In the genomic region with DNA sequence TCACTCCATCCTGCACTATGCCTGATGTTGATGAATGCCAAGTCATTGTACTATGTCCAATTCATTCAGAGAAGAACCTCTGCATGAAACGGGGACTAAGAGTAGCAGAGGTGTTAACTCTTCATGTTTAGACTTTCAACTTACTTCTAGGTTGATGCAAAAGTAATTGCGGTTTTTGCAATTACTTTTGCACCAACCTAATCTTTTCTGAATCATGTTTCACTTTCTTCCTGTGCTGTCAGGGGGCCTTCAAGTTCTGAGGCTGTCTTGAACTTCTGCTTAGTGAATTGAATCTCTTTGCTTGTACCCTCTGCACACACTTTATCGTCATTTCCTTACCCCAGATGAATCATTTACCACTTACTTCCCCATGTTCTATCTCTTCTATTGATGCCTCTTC, we compare ENCODE assay signal across 13 cellular contexts.
DNase-seq lines count a peak whose midpoint lies in the region; ATAC-seq and TF ChIP-seq lines count a peak whose summit lies in the region.
"Had no signal": no experiment of that assay in that cellular context is flagged by ENCODE, and none has a peak within 500 bp of the region (broad histone marks: within the 10 kb centered on the region; RNA-seq: fewer than 3 reads in every experiment).

No MANE protein-coding gene starts in this region.

- no peak overlapping the region for H3K4me3 ChIP-seq in BLaER1 treated with 17β-estradiol and CSF1 and Interleukin-3, amounts not matched to agents 10 nM and 100 nM
- no peak overlapping the region for H3K4me3 ChIP-seq in gastroesophageal sphincter
- H3K4me3 ChIP-seq: Peyer's patch, uterus had no signal

- peak overlapping the region; percentile 24 to 84 (median 57); a peak in 21 of 22 replicates for H3K4me2 ChIP-seq in BLaER1 treated with 17β-estradiol and CSF1 and Interleukin-3, amounts not matched to agents 10 nM and 100 nM

- TF ChIP-seq POLR2A in gastroesophageal sphincter (IDR thresholded peaks at IDR 0.05) = no peak

- WGBS in gastroesophageal sphincter (ENCODE audit: low coverage in 1 of 2), 2 donors = 73 to 74% methylated on average over 3 of the region's 3 CpGs

- H3K36me3 ChIP-seq in BLaER1 treated with 17β-estradiol and CSF1 and Interleukin-3, amounts not matched to agents 10 nM and 100 nM = peaks cover 0 to 5% (median 0%) of the 10 kb centered on the region in 11 experiments; a peak in 4 of 22 replicates
- H3K36me3 ChIP-seq in gastroesophageal sphincter = no peaks in the 10 kb centered on the region
- H3K36me3 ChIP-seq: Peyer's patch, uterus had no signal

- no peaks in the 10 kb centered on the region for H4K20me1 ChIP-seq in BLaER1 treated with 17β-estradiol and CSF1 and Interleukin-3, amounts not matched to agents 10 nM and 100 nM

- H3K9ac ChIP-seq in BLaER1 treated with 17β-estradiol and CSF1 and Interleukin-3, amounts not matched to agents 10 nM and 100 nM = peak overlapping the region in 1 of 11 experiments; percentile 47; a peak in 1 of 22 replicates

- TF ChIP-seq EP300 in gastroesophageal sphincter (IDR thresholded peaks at IDR 0.05) = no peak

- peaks cover 0 to 41% (median 37%) of the 10 kb centered on the region in 11 experiments; a peak in 17 of 22 replicates for H3K9me3 ChIP-seq in BLaER1 treated with 17β-estradiol and CSF1 and Interleukin-3, amounts not matched to agents 10 nM and 100 nM (replicated peaks in 1 of 11)
- H3K9me3 ChIP-seq in gastroesophageal sphincter = no peaks in the 10 kb centered on the region
- H3K9me3 ChIP-seq: Peyer's patch, uterus had no signal

- peak overlapping the region in 10 of 11 experiments; percentile 11 to 93 (median 48); a peak in 18 of 22 replicates for H3K27ac ChIP-seq in BLaER1 treated with 17β-estradiol and CSF1 and Interleukin-3, amounts not matched to agents 10 nM and 100 nM
- no peak overlapping the region for H3K27ac ChIP-seq in gastroesophageal sphincter
- H3K27ac ChIP-seq: Peyer's patch, uterus had no signal

- H3K4me1 ChIP-seq in BLaER1 treated with 17β-estradiol and CSF1 and Interleukin-3, amounts not matched to agents 10 nM and 100 nM = peaks cover 18 to 63% (median 45%) of the 10 kb centered on the region in 10 experiments
- H3K4me1 ChIP-seq in gastroesophageal sphincter = no peaks in the 10 kb centered on the region
- H3K4me1 ChIP-seq: Peyer's patch, uterus had no signal

- TF ChIP-seq CTCF in gastroesophageal sphincter (IDR thresholded peaks at IDR 0.05) = no peak

- no peaks in the 10 kb centered on the region for H3K27me3 ChIP-seq in BLaER1 treated with 17β-estradiol and CSF1 and Interleukin-3, amounts not matched to agents 10 nM and 100 nM
- H3K27me3 ChIP-seq in gastroesophageal sphincter = no peaks in the 10 kb centered on the region
- H3K27me3 ChIP-seq: Peyer's patch, uterus had no signal

- ATAC-seq in GM18909 (IDR thresholded peaks at IDR 0.05; ENCODE audit: poor library complexity, unreplicated experiment) (peak; percentile 97), HG02885 (IDR thresholded peaks at IDR 0.05; ENCODE audit: poor library complexity, unreplicated experiment) (peak; percentile 59), gastroesophageal sphincter (no peak)
- ATAC-seq: WTC11 had no signal

- peak; percentile 43 for DNase-seq in KG1 (lab: John Stamatoyannopoulos, UW)
- DNase-seq in NCI-H2196 treated with DMSO at 0.1 percent for 48 hours (lab: John Stamatoyannopoulos, UW; ENCODE audit: unreplicated experiment) = no peak
- DNase-seq in NCI-H1092 (lab: John Stamatoyannopoulos, UW) = no peak
- no peak for DNase-seq in NCI-H2081 treated with DMSO at 0.1 percent for 48 hours (lab: John Stamatoyannopoulos, UW)
- DNase-seq: activated naive CD4-positive, alpha-beta T cell treated with Interleukin-2 at 50 U/mL for 16 hours; NCI-H1105; Peyer's patch; uterus had no signal

Comparison
In these comparisons a context has a peak if more than half of its experiments do, and no peak if none do; other contexts are left out.
1. H3K27ac ChIP-seq: peak in BLaER1 treated with 17β-estradiol and CSF1 and Interleukin-3, amounts not matched to agents 10 nM and 100 nM (10 of 11); none in gastroesophageal sphincter (0 of 4).